8 cellular contexts compared by ENCODE assay signal in genomic region chr19:4473011-4473410, GRCh38. TPM values are rescaled to one million over a fixed set of nuclear protein-coding genes. Genes with fewer than 3 reads are reported as not detected.
A peak's percentile ranks its signal among the peaks of the same experiment; 100 is the strongest.
DNase-seq lines count a peak whose midpoint lies in the region; ATAC-seq and TF ChIP-seq lines count a peak whose summit lies in the region.

No MANE protein-coding gene starts in this region.

- TF ChIP-seq CTCF in left lung (IDR thresholded peaks at IDR 0.05), result no peak

- DNase-seq in T-helper 1 cell, result no peak
- no peak for DNase-seq in activated naive CD8-positive, alpha-beta T cell treated with anti-CD3 and anti-CD28 coated beads, Interleukin-2, amount 10 ng/mL, durations not matched to agents 7 days and 5 days
- no peak for DNase-seq in left lung
- DNase-seq in substantia nigra (lab: John Stamatoyannopoulos, UW), result no peak
- no peak for DNase-seq in NCI-H1048 (lab: John Stamatoyannopoulos, UW)
- DNase-seq in NOMO-1 treated with dmso at 0.1 percent for 144 hours (lab: John Stamatoyannopoulos, UW; ENCODE audit: unreplicated experiment), result no peak

- peak overlapping the region; percentile 85 for H3K4me3 Mint-ChIP-seq in T-helper 1 cell treated with Interleukin-12 subunit alpha and Interleukin-12 subunit beta and Interleukin-4 antibody, amounts not matched to agents 30 μg/mL and 1 μg/mL, for 36 hours
- H3K4me3 Mint-ChIP-seq in activated naive CD8-positive, alpha-beta T cell treated with anti-CD3 and anti-CD28 coated beads, Interleukin-2, amount 10 ng/mL, durations not matched to agents 7 days and 5 days, result peak overlapping the region; percentile 88

- no peak for ATAC-seq in activated naive CD8-positive, alpha-beta T cell treated with anti-CD3 and anti-CD28 coated beads, Interleukin-2, amount 10 ng/mL, durations not matched to agents 7 days and 5 days (ENCODE audit: low read depth)
- ATAC-seq in left lung (no peak), HG03439 (IDR thresholded peaks at IDR 0.05; ENCODE audit: unreplicated experiment) (no peak)

- peak overlapping the region; percentile 84 to 94 for H3K4me3 ChIP-seq in left lung

- H3K36me3 ChIP-seq in left lung, result peaks cover 0 to 31% of the 10 kb centered on the region in 2 donors

- intact Hi-C loops in left lung (cut with DNase I), result no loop called here

- no peak overlapping the region for H3K27ac ChIP-seq in left lung
- H3K27ac ChIP-seq in substantia nigra (ENCODE audit: low read depth, low read length, poor library complexity, severe bottlenecking), result peak overlapping the region; percentile 53

- H3K9me3 ChIP-seq in left lung, result no peaks in the 10 kb centered on the region

- H3K4me1 Mint-ChIP-seq in T-helper 1 cell treated with Interleukin-12 subunit alpha and Interleukin-12 subunit beta and Interleukin-4 antibody, amounts not matched to agents 30 μg/mL and 1 μg/mL, for 36 hours (ENCODE audit: low read depth), result peaks cover 17% of the 10 kb centered on the region
- peaks cover 19% of the 10 kb centered on the region for H3K4me1 Mint-ChIP-seq in activated naive CD8-positive, alpha-beta T cell treated with anti-CD3 and anti-CD28 coated beads, Interleukin-2, amount 10 ng/mL, durations not matched to agents 7 days and 5 days

- H3K36me3 Mint-ChIP-seq in T-helper 1 cell treated with Interleukin-12 subunit alpha and Interleukin-12 subunit beta and Interleukin-4 antibody, amounts not matched to agents 30 μg/mL and 1 μg/mL, for 36 hours (ENCODE audit: low read depth), result peaks cover 8% of the 10 kb centered on the region
- peaks cover 9% of the 10 kb centered on the region for H3K36me3 Mint-ChIP-seq in activated naive CD8-positive, alpha-beta T cell treated with anti-CD3 and anti-CD28 coated beads, Interleukin-2, amount 10 ng/mL, durations not matched to agents 7 days and 5 days

- no peak overlapping the region for H3K27ac Mint-ChIP-seq in T-helper 1 cell treated with Interleukin-12 subunit alpha and Interleukin-12 subunit beta and Interleukin-4 antibody, amounts not matched to agents 30 μg/mL and 1 μg/mL, for 36 hours
- H3K27ac Mint-ChIP-seq in activated naive CD8-positive, alpha-beta T cell treated with anti-CD3 and anti-CD28 coated beads, Interleukin-2, amount 10 ng/mL, durations not matched to agents 7 days and 5 days, result peak overlapping the region; percentile 84

- H3K27me3 ChIP-seq in left lung, result no peaks in the 10 kb centered on the region

- no peaks in the 10 kb centered on the region for H3K9me3 Mint-ChIP-seq in T-helper 1 cell treated with Interleukin-12 subunit alpha and Interleukin-12 subunit beta and Interleukin-4 antibody, amounts not matched to agents 30 μg/mL and 1 μg/mL, for 36 hours
- no peaks in the 10 kb centered on the region for H3K9me3 Mint-ChIP-seq in activated naive CD8-positive, alpha-beta T cell treated with anti-CD3 and anti-CD28 coated beads, Interleukin-2, amount 10 ng/mL, durations not matched to agents 7 days and 5 days

- peaks cover 12 to 24% of the 10 kb centered on the region in 2 donors for H3K4me1 ChIP-seq in left lung

- POLR2A ChIA-PET in activated naive CD8-positive, alpha-beta T cell treated with anti-CD3 and anti-CD28 coated beads, Interleukin-2, amount 10 ng/mL, durations not matched to agents 7 days and 5 days (lab: Charles Lee), result interaction anchor here (1.0 kb wide), 1 partner anchor 16 kb away, joined by 3 read pairs; no protein-coding TSS in a partner anchor

- H3K27me3 Mint-ChIP-seq in T-helper 1 cell treated with Interleukin-12 subunit alpha and Interleukin-12 subunit beta and Interleukin-4 antibody, amounts not matched to agents 30 μg/mL and 1 μg/mL, for 36 hours (ENCODE audit: low read depth), result no peaks in the 10 kb centered on the region
- H3K27me3 Mint-ChIP-seq in activated naive CD8-positive, alpha-beta T cell treated with anti-CD3 and anti-CD28 coated beads, Interleukin-2, amount 10 ng/mL, durations not matched to agents 7 days and 5 days, result no peaks in the 10 kb centered on the region

RNA-seq across cellular contexts. Expression of gene HDGFL2, which starts 0.9 kb away (rescaled TPM):
- 10 to 100 TPM; 56.5 to 58.0 TPM for total RNA-seq in activated naive CD8-positive, alpha-beta T cell treated with anti-CD3 and anti-CD28 coated beads, Interleukin-2, amount 10 ng/mL, durations not matched to agents 7 days and 5 days
- total RNA-seq in left lung, result 10 to 100 TPM; 30.9 to 36.6 TPM

RNA-seq across cellular contexts. Expression of gene UBXN6, which starts 15.4 kb away (rescaled TPM):
- total RNA-seq in activated naive CD8-positive, alpha-beta T cell treated with anti-CD3 and anti-CD28 coated beads, Interleukin-2, amount 10 ng/mL, durations not matched to agents 7 days and 5 days, result 10 to 100 TPM; 50.0 to 56.7 TPM
- total RNA-seq in left lung, result 10 to 100 TPM; 86.0 to 89.5 TPM

RNA-seq across cellular contexts. Expression of gene PLIN4, which starts 45.3 kb away (rescaled TPM):
- under 1 TPM; 0.06 to 0.11 TPM for total RNA-seq in activated naive CD8-positive, alpha-beta T cell treated with anti-CD3 and anti-CD28 coated beads, Interleukin-2, amount 10 ng/mL, durations not matched to agents 7 days and 5 days
- total RNA-seq in left lung, result 1 to 10 TPM; 1.2 to 4.0 TPM
